Comparison of ENCODE assay signal across 16 cellular contexts in the genomic region with DNA sequence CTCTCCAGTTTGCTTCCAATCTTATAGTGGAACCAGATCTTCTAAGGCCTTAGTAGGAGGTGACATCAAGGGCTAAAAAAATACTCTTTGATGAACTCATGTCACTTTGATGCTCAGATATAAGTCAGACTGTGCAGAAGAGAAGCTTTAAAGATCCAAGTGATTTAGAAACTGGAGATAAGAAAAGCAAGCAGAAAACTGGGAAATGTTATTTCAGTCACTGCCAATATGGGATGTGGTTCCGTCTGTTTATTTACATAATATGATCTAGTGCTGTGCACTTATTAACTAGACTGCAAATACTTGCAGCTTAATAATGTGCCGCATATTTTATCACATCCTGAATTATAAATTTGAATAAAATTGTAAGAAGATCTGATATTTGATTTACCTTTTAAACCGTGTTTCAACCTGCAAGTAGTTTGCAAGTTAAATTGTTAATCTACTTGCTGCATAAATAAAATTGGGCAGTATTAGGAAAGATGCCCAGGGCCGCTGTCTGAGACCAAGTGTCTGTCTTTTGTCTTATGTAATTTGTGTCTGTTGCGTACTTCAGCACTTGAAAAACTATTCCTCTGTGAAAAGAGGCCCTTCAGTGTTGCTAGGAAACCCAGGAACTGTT. TPM values are rescaled to one million over a fixed set of nuclear protein-coding genes. Genes with fewer than 3 reads are reported as not detected.
A peak's percentile ranks its signal among the peaks of the same experiment; 100 is the strongest.
DNase-seq lines count a peak whose midpoint lies in the region; ATAC-seq lines count a peak whose summit lies in the region.
"Had no signal": no experiment of that assay in that cellular context is flagged by ENCODE, and none has a peak within 500 bp of the region (broad histone marks: within the 10 kb centered on the region; RNA-seq: fewer than 3 reads in every experiment).

No MANE protein-coding gene starts in this region.

- H3K4me1 Mint-ChIP-seq in activated naive CD8-positive, alpha-beta T cell treated with anti-CD3 and anti-CD28 coated beads, Interleukin-2, amount 50 U/mL, for 24 hours = no peaks in the 10 kb centered on the region

- peak; percentile 21 for DNase-seq in NCI-H2227 (lab: John Stamatoyannopoulos, UW; ENCODE audit: unreplicated experiment)
- no peak for DNase-seq in NCI-H2227 treated with DMSO at 0.1 percent for 48 hours (lab: John Stamatoyannopoulos, UW)
- peak; percentile 62 for DNase-seq in SK-N-DZ (ENCODE audit: low spot score)
- no peak for DNase-seq in left ventricle myocardium superior
- DNase-seq in stimulated activated CD4-positive, alpha-beta T cell treated with anti-CD3 and anti-CD28 coated beads, Interleukin-4, amount 100 ng/mL, for 4 hours = no peak
- no peak for DNase-seq in activated naive CD8-positive, alpha-beta T cell treated with anti-CD3 and anti-CD28 coated beads, Interleukin-2, amount 50 U/mL, for 24 hours
- DNase-seq in DMS114 treated with DMSO at 0.1 percent for 48 hours (lab: John Stamatoyannopoulos, UW; ENCODE audit: unreplicated experiment) = no peak
- DNase-seq: activated CD4-positive, alpha-beta T cell treated with anti-CD3 and anti-CD28 coated beads, Interleukin-2, amount 50 U/mL, for 48 hours; activated effector memory CD4-positive, alpha-beta T cell treated with anti-CD3 and anti-CD28 coated beads, Interleukin-2, amount 50 U/mL, for 16 hours; cerebellar nuclear complex; DND-41; Peyer's patch; T-helper 2 cell; trophoblast cell had no signal

- H3K27ac Mint-ChIP-seq in activated naive CD8-positive, alpha-beta T cell treated with anti-CD3 and anti-CD28 coated beads, Interleukin-2, amount 50 U/mL, for 24 hours = no peak overlapping the region

- peak overlapping the region; percentile 52 for H3K27ac ChIP-seq in temporal lobe (ENCODE audit: low read depth, low read length)
- H3K27ac ChIP-seq: esophagus muscularis mucosa, Peyer's patch had no signal

- H3K36me3 Mint-ChIP-seq in activated naive CD8-positive, alpha-beta T cell treated with anti-CD3 and anti-CD28 coated beads, Interleukin-2, amount 50 U/mL, for 24 hours (ENCODE audit: low read depth) = no peaks in the 10 kb centered on the region

- H3K27me3 Mint-ChIP-seq in activated naive CD8-positive, alpha-beta T cell treated with anti-CD3 and anti-CD28 coated beads, Interleukin-2, amount 50 U/mL, for 24 hours = peaks cover 5% of the 10 kb centered on the region

- H3K9me3 Mint-ChIP-seq in activated naive CD8-positive, alpha-beta T cell treated with anti-CD3 and anti-CD28 coated beads, Interleukin-2, amount 50 U/mL, for 24 hours = no peaks in the 10 kb centered on the region

- ATAC-seq in left ventricle myocardium superior = peak; percentile 40
- no peak for ATAC-seq in activated naive CD8-positive, alpha-beta T cell treated with anti-CD3 and anti-CD28 coated beads, Interleukin-2, amount 50 U/mL, for 24 hours

- no peak overlapping the region for H3K4me3 Mint-ChIP-seq in activated naive CD8-positive, alpha-beta T cell treated with anti-CD3 and anti-CD28 coated beads, Interleukin-2, amount 50 U/mL, for 24 hours

- intact Hi-C loops in left ventricle myocardium superior (cut with micrococcal nuclease) = no loop called here

RNA-seq across cellular contexts. Expression of a gene that starts 29.6 kb away (rescaled TPM):
- 29.4 and 38.8 TPM in 2 replicates for polyA plus RNA-seq in SK-N-DZ (2014; cell fraction: cytosol; rRNA removed)
- polyA plus RNA-seq in SK-N-DZ (2014; cell fraction: nucleus; rRNA removed) = 7.1 and 11.7 TPM in 2 replicates
- 27.1 TPM for total RNA-seq in left ventricle myocardium superior
- total RNA-seq in temporal lobe = 255 TPM

Comparison
In these comparisons a context has a peak if more than half of its experiments do, and no peak if none do; other contexts are left out.
1. DNase-seq: peak in NCI-H2227 (single experiment) and SK-N-DZ (single experiment); none in NCI-H2227 treated with DMSO at 0.1 percent for 48 hours (single experiment), left ventricle myocardium superior (single experiment), stimulated activated CD4-positive, alpha-beta T cell treated with anti-CD3 and anti-CD28 coated beads, Interleukin-4, amount 100 ng/mL, for 4 hours (0 of 2), activated naive CD8-positive, alpha-beta T cell treated with anti-CD3 and anti-CD28 coated beads, Interleukin-2, amount 50 U/mL, for 24 hours (single experiment) and DMS114 treated with DMSO at 0.1 percent for 48 hours (single experiment).